Comparison of ENCODE assay signal across 16 cellular contexts in genomic region chr6:151294561-151295101, GRCh38. TPM values are rescaled to one million over a fixed set of nuclear protein-coding genes. Genes with fewer than 3 reads are reported as not detected.
A peak's percentile ranks its signal among the peaks of the same experiment; 100 is the strongest.
DNase-seq lines count a peak whose midpoint lies in the region; ATAC-seq and TF ChIP-seq lines count a peak whose summit lies in the region.
"Had no signal": no experiment of that assay in that cellular context is flagged by ENCODE, and none has a peak within 500 bp of the region (broad histone marks: within the 10 kb centered on the region; RNA-seq: fewer than 3 reads in every experiment).

No MANE protein-coding gene starts in this region.

- H3K27ac ChIP-seq in esophagus muscularis mucosa (replicated peaks in 1 of 4) = peak overlapping the region in 3 of 4 donors; percentile 79 to 84 (median 82)
- peak overlapping the region; percentile 77 for H3K27ac ChIP-seq in muscle layer of duodenum (ENCODE audit: low read length)
- peak overlapping the region; percentile 39 to 73 for H3K27ac ChIP-seq in tibial artery

- TF ChIP-seq CTCF in esophagus muscularis mucosa (IDR thresholded peaks at IDR 0.05) (no peak), tibial artery (IDR thresholded peaks at IDR 0.05) (no peak)

- no peak for ATAC-seq in GM18870 (IDR thresholded peaks at IDR 0.05; ENCODE audit: unreplicated experiment)

- CTCF ChIA-PET in HEK293T (lab: Yijun Ruan, JAX) = no interaction called here

- 79% methylated on average over 6 of the region's 6 CpGs for whole genome bisulfite sequencing in esophagus muscularis mucosa

- H3K36me3 ChIP-seq in esophagus muscularis mucosa = no peaks in the 10 kb centered on the region
- H3K36me3 ChIP-seq in muscle layer of duodenum (ENCODE audit: control insufficient read depth in 1 of 2, insufficient read depth in 2 of 2, low read length in 2 of 2) = no peaks in the 10 kb centered on the region
- no peaks in the 10 kb centered on the region for H3K36me3 ChIP-seq in tibial artery

- H3K27me3 ChIP-seq in esophagus muscularis mucosa (no peaks in the 10 kb centered on the region), muscle layer of duodenum (ENCODE audit: low read depth, low read length) (no peaks in the 10 kb centered on the region), tibial artery (no peaks in the 10 kb centered on the region)

- no peak for DNase-seq in HEK293T (ENCODE audit: extremely low spot score)
- no peak for DNase-seq in esophagus muscularis mucosa (ENCODE audit: extremely low spot score)
- no peak for DNase-seq in tibial artery
- DNase-seq in DMS114 treated with DMSO at 0.1 percent for 48 hours (lab: John Stamatoyannopoulos, UW; ENCODE audit: unreplicated experiment) = no peak
- DNase-seq in COR-L47 (lab: John Stamatoyannopoulos, UW) = no peak
- DNase-seq in inferior parietal cortex (ENCODE audit: extremely low spot score) = no peak
- DNase-seq: activated CD4-positive, alpha-beta memory T cell treated with anti-CD3 and anti-CD28 coated beads for 36 hours; activated gamma-delta T cell treated with Interleukin-2 at 50 U/mL for 16 hours; amniotic stem cell; central memory CD4-positive, alpha-beta T cell; NCI-H1694; NCI-H2171 treated with DMSO at 0.1 percent for 48 hours; NCI-H526 treated with DMSO at 0.1 percent for 48 hours; retina had no signal

- no peak for TF ChIP-seq EP300 in esophagus muscularis mucosa (IDR thresholded peaks at IDR 0.05)

- no peaks in the 10 kb centered on the region for H3K9me3 ChIP-seq in esophagus muscularis mucosa
- H3K9me3 ChIP-seq in muscle layer of duodenum (ENCODE audit: control insufficient read depth in 1 of 2, low read length in 2 of 2) = no peaks in the 10 kb centered on the region
- H3K9me3 ChIP-seq in tibial artery = no peaks in the 10 kb centered on the region

- H3K4me3 ChIP-seq in esophagus muscularis mucosa (no peak overlapping the region), muscle layer of duodenum (ENCODE audit: low read depth in 1 of 2, low read length in 2 of 2) (no peak overlapping the region), tibial artery (no peak overlapping the region)

- POLR2A ChIA-PET in HEK293T (lab: Yijun Ruan, JAX) = no interaction called here

- TF ChIP-seq POLR2A in esophagus muscularis mucosa (IDR thresholded peaks at IDR 0.05; ENCODE audit: low read depth) = no peak

- intact Hi-C loops in esophagus muscularis mucosa (cut with DNase I) (no loop called here), tibial artery (cut with DNase I; ENCODE audit: low total_unique reads) (no loop called here)

- H3K4me1 ChIP-seq in esophagus muscularis mucosa (peaks cover 15 to 81% (median 73%) of the 10 kb centered on the region in 4 donors), muscle layer of duodenum (ENCODE audit: control insufficient read depth in 1 of 2, insufficient read depth in 2 of 2, low read length in 2 of 2) (peaks cover 6 to 25% of the 10 kb centered on the region in 2 donors), tibial artery (peaks cover 0 to 76% (median 23%) of the 10 kb centered on the region in 4 donors)

TF ChIP-seq in HEK293T, 16 proteins besides CTCF, POLR2A, EP300 and RAD21:
- TF ChIP-seq FOXM1 (IDR thresholded peaks at IDR 0.05; ENCODE audit: borderline replicate concordance) = no peak
- TF ChIP-seq CTBP1 (IDR thresholded peaks at IDR 0.05; ENCODE audit: borderline replicate concordance) = peak; percentile 49; the same call in 1 of the 2 replicates
- TF ChIP-seq SUZ12 (IDR thresholded peaks at IDR 0.05) = no peak
- peak; percentile 21; the same call in 1 of the 2 replicates for TF ChIP-seq PKNOX1 (IDR thresholded peaks at IDR 0.05)
- no peak for TF ChIP-seq FOXK2 (IDR thresholded peaks at IDR 0.05)
TF ChIP-seq in HEK293T: peak in this region for 2.

RNA-seq across cellular contexts. Expression of gene AKAP12, which starts 54.9 kb away (rescaled TPM):
- 100 to 1,000 TPM; 108 to 215 (median 187) TPM for total RNA-seq in esophagus muscularis mucosa
